Comparison of ENCODE assay signal across 15 cellular contexts in the genomic region with DNA sequence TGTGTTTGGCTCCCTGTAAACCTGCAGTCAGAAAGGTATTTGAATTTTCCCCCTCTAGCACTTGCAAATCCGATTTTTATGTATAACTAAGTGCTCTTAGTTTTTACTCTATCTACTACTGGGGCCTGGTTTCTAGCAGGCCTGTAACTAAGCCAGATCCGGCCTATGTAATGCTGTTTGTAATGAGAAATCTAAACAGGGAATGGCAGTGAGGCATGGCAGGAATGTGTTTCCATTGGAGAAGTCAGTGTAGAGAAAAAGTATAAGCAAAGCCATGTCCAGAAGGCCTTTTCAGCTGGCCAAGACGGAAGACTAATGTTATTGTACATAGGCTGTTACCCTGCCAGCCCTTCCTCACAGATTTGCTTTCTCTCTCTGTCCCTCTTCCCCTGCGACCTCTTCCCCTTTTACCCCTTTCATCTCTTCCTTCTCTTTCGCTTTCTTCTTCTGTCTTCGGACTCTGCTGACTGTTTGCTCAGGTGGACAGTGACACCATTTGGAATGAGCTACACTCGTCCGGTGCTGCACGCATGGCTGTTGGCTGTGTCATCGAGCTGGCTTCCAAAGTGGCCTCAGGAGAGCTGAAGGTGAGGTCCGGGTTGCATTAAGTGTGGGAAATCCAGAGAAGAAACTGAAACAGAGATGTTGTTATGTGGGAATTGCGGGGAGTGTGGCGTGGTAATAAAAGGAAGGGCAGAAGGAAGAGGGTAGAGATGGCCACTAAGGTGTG.
DNase-seq lines count a peak whose midpoint lies in the region; ATAC-seq and TF ChIP-seq lines count a peak whose summit lies in the region.
"Had no signal": no experiment of that assay in that cellular context is flagged by ENCODE, and none has a peak within 500 bp of the region (broad histone marks: within the 10 kb centered on the region; RNA-seq: fewer than 3 reads in every experiment).

No MANE protein-coding gene starts in this region.

- CTCF ChIA-PET in IMR-90 (lab: Yijun Ruan, JAX): interaction anchor here (0.5 kb wide), 1 partner anchor 329 kb away, joined by 3 read pairs; no protein-coding TSS in a partner anchor

- H3K9me1 ChIP-seq in IMR-90 (ENCODE audit: insufficient read depth, low read length): peaks cover 3% of the 10 kb centered on the region; the same call in 1 of the 2 replicates

- H2BK5ac ChIP-seq in IMR-90 (ENCODE audit: low read depth, low read length, poor library complexity, severe bottlenecking): peak overlapping the region; percentile 86

- H3K36me3 ChIP-seq in IMR-90 (ENCODE audit: control insufficient read depth, insufficient read depth, low read length) (no peaks in the 10 kb centered on the region), stomach (no peaks in the 10 kb centered on the region)
- H3K36me3 ChIP-seq: HAP-1, SJCRH30 had no signal

- ATAC-seq in IMR-90 (ENCODE audit: low read depth) (peak; percentile 97), HG03108 (IDR thresholded peaks at IDR 0.05; ENCODE audit: unreplicated experiment) (no peak)

- peak overlapping the region; percentile 92 for H3K18ac ChIP-seq in IMR-90 (ENCODE audit: low read depth, low read length)

- peak overlapping the region; percentile 83; the same call in 1 of the 2 replicates for H3K27ac ChIP-seq in IMR-90 (ENCODE audit: insufficient read depth, low read length)
- peak overlapping the region in 2 of 5 donors; percentile 26 to 72 for H3K27ac ChIP-seq in stomach
- H3K27ac ChIP-seq in caudate nucleus (ENCODE audit: low read depth, low read length): no peak overlapping the region
- H3K27ac ChIP-seq: epithelial cell of prostate, HL-60, SJCRH30 had no signal

- H4K20me1 ChIP-seq in IMR-90 (ENCODE audit: insufficient read depth, low read length): no peaks in the 10 kb centered on the region

- POLR2A ChIA-PET in IMR-90 (lab: Charles Lee; ENCODE audit: unreplicated experiment): no interaction called here

- H3K23ac ChIP-seq in IMR-90 (ENCODE audit: low read depth, low read length): peak overlapping the region; percentile 62; the same call in 1 of the 2 replicates

- H2BK15ac ChIP-seq in IMR-90 (ENCODE audit: low read depth, low read length): peak overlapping the region; percentile 43; the same call in 1 of the 3 replicates

- H3K27me3 ChIP-seq in IMR-90 (ENCODE audit: control insufficient read depth, insufficient read depth, low read length) (no peaks in the 10 kb centered on the region), stomach (no peaks in the 10 kb centered on the region)
- H3K27me3 ChIP-seq: SJCRH30 had no signal

- no peaks in the 10 kb centered on the region for H3K79me1 ChIP-seq in IMR-90 (ENCODE audit: low read depth in 1 of 2, low read length in 2 of 2)

- H2BK120ac ChIP-seq in IMR-90 (ENCODE audit: low read depth, low read length): peak overlapping the region; percentile 78

- peak overlapping the region; percentile 43 for H3K4me2 ChIP-seq in IMR-90 (ENCODE audit: low read depth, low read length)

- peak overlapping the region; percentile 62; the same call in 1 of the 2 replicates for H3K9ac ChIP-seq in IMR-90 (ENCODE audit: low read depth, low read length)

- H4K91ac ChIP-seq in IMR-90 (ENCODE audit: insufficient read depth, low read depth, low read length): peak overlapping the region; percentile 49

- H3K9me3 ChIP-seq in IMR-90 (ENCODE audit: control insufficient read depth, insufficient read depth, low read length) (no peaks in the 10 kb centered on the region), stomach (no peaks in the 10 kb centered on the region)
- H3K9me3 ChIP-seq: HAP-1, SJCRH30 had no signal

- no peak for TF ChIP-seq POLR2A in IMR-90 (IDR thresholded peaks at IDR 0.05; ENCODE audit: low read depth, low read length)
- TF ChIP-seq POLR2A in stomach (IDR thresholded peaks at IDR 0.05): no peak

- H3K4ac ChIP-seq in IMR-90 (ENCODE audit: low read depth, low read length): peak overlapping the region; percentile 81

- H4K5ac ChIP-seq in IMR-90 (ENCODE audit: low read depth, low read length): peak overlapping the region; percentile 83

- peaks cover 8% of the 10 kb centered on the region for H3K4me1 ChIP-seq in IMR-90 (ENCODE audit: control insufficient read depth, insufficient read depth, low read length)
- peaks cover 0 to 6% (median 0%) of the 10 kb centered on the region in 4 donors for H3K4me1 ChIP-seq in stomach
- H3K4me1 ChIP-seq: HAP-1, SJCRH30 had no signal

- peak overlapping the region; percentile 80 for H2AFZ ChIP-seq in IMR-90 (replicated peaks; ENCODE audit: low read length, poor library complexity)

- DNase-seq in IMR-90: peak; percentile 79
- peak; percentile 52 for DNase-seq in choroid plexus epithelial cell (ENCODE audit: low read depth)
- peak; percentile 73 for DNase-seq in left kidney (ENCODE audit: low read depth, low spot score)
- DNase-seq in stomach: no peak
- no peak for DNase-seq in NCI-H128 (lab: John Stamatoyannopoulos, UW; ENCODE audit: unreplicated experiment)
- DNase-seq in caudate nucleus (lab: John Stamatoyannopoulos, UW): no peak
- no peak for DNase-seq in NCI-H2081 treated with DMSO at 0.1 percent for 48 hours (lab: John Stamatoyannopoulos, UW)
- DNase-seq: activated naive CD4-positive, alpha-beta T cell treated with Interleukin-2 at 50 U/mL for 16 hours; CD4-positive, CD25-positive, alpha-beta regulatory T cell; NCI-H187; SJCRH30 had no signal

- H2BK20ac ChIP-seq in IMR-90 (ENCODE audit: low read depth, low read length): peak overlapping the region; percentile 75

- H3K14ac ChIP-seq in IMR-90 (replicated peaks; ENCODE audit: low read depth, low read length): peak overlapping the region; percentile 79

- no peak for TF ChIP-seq EP300 in stomach (IDR thresholded peaks at IDR 0.05)

- TF ChIP-seq CTCF in IMR-90 (conservative IDR thresholded peaks at IDR 0.05; ENCODE audit: low read depth, low read length): no peak
- TF ChIP-seq CTCF in choroid plexus epithelial cell (conservative IDR thresholded peaks at IDR 0.05; ENCODE audit: low read depth, low read length): no peak
- no peak for TF ChIP-seq CTCF in stomach (IDR thresholded peaks at IDR 0.05)

- 89 to 100% methylated on average over 2 to 7 of the region's 13 CpGs for WGBS in IMR-90 (ENCODE audit: extremely low coverage in 2 of 2, insufficient read length in 1 of 2), 2 experiments
- WGBS in stomach, 5 donors: 67 to 76% (median 69%) methylated on average over 13 of the region's 13 CpGs

- H4K8ac ChIP-seq in IMR-90 (ENCODE audit: low read depth in 2 of 2, low read length in 2 of 2): peak overlapping the region; percentile 50 to 81; a peak in 3 of 4 replicates

- H2AK9ac ChIP-seq in IMR-90 (replicated peaks; ENCODE audit: low read depth, low read length, poor library complexity): no peak overlapping the region

- intact Hi-C loops in IMR-90 (cut with micrococcal nuclease): no loop called here
- intact Hi-C loops in stomach (cut with DNase I; ENCODE audit: low total_unique reads): no loop called here

- TF ChIP-seq RAD21 in IMR-90 (IDR thresholded peaks at IDR 0.05; ENCODE audit: low read length): no peak

- in situ Hi-C loops in IMR-90 (cut with MboI; ENCODE audit: low sequenced_read_pairs): no loop called here

- peak overlapping the region; percentile 52; the same call in 1 of the 2 replicates for H2AK5ac ChIP-seq in IMR-90 (ENCODE audit: low read depth, low read length)

- dilution Hi-C loops in IMR-90 (cut with HindIII; ENCODE audit: low sequenced_read_pairs, unreplicated experiment): no loop called here

- no TSS peak for BruUV-seq in IMR-90 (replicated peaks; lab: Mats Ljungman, UMichigan)

- peak overlapping the region; percentile 33; the same call in 1 of the 2 replicates for H3K56ac ChIP-seq in IMR-90 (ENCODE audit: extremely low read depth, insufficient read depth, low read length)

- H3K4me3 ChIP-seq in IMR-90 (ENCODE audit: insufficient read depth, low read depth, low read length) (no peak overlapping the region), choroid plexus epithelial cell (ENCODE audit: low read depth, low read length) (no peak overlapping the region), stomach (peak overlapping the region in 3 of 4 donors; percentile 2 to 29 (median 12))
- H3K4me3 ChIP-seq: HAP-1, SJCRH30 had no signal

TF ChIP-seq in IMR-90, 13 proteins besides CTCF, POLR2A, EP300 and RAD21:
- TF ChIP-seq, protein P1, sequence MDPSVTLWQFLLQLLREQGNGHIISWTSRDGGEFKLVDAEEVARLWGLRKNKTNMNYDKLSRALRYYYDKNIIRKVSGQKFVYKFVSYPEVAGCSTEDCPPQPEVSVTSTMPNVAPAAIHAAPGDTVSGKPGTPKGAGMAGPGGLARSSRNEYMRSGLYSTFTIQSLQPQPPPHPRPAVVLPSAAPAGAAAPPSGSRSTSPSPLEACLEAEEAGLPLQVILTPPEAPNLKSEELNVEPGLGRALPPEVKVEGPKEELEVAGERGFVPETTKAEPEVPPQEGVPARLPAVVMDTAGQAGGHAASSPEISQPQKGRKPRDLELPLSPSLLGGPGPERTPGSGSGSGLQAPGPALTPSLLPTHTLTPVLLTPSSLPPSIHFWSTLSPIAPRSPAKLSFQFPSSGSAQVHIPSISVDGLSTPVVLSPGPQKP (IDR thresholded peaks at IDR 0.05; ENCODE audit: borderline replicate concordance, low read depth, low read length): no peak
- no peak for TF ChIP-seq RFX5 (IDR thresholded peaks at IDR 0.05; ENCODE audit: low read depth, low read length)
- no peak for TF ChIP-seq MAZ (IDR thresholded peaks at IDR 0.05; ENCODE audit: borderline replicate concordance, low read depth, low read length)
- TF ChIP-seq RCOR1 (IDR thresholded peaks at IDR 0.05; ENCODE audit: insufficient replicate concordance, low read length): no peak
- TF ChIP-seq MXI1 (IDR thresholded peaks at IDR 0.05; ENCODE audit: borderline replicate concordance, low read depth, low read length): no peak
- no peak for TF ChIP-seq BHLHE40 (IDR thresholded peaks at IDR 0.05; ENCODE audit: low read depth, low read length)
- no peak for TF ChIP-seq CHD1 (IDR thresholded peaks at IDR 0.05; ENCODE audit: low read depth, low read length)

Comparison
In these comparisons a context has a peak if more than half of its experiments do, and no peak if none do; other contexts are left out.
1. DNase-seq: peak in IMR-90 (single experiment), choroid plexus epithelial cell (single experiment) and left kidney (single experiment); none in stomach (single experiment), NCI-H128 (single experiment), caudate nucleus (0 of 61) and NCI-H2081 treated with DMSO at 0.1 percent for 48 hours (single experiment).
2. H3K4me3 ChIP-seq: peak in stomach (3 of 4); none in IMR-90 (single experiment) and choroid plexus epithelial cell (single experiment).